Comparison of ENCODE assay signal across 8 cellular contexts in the genomic region with DNA sequence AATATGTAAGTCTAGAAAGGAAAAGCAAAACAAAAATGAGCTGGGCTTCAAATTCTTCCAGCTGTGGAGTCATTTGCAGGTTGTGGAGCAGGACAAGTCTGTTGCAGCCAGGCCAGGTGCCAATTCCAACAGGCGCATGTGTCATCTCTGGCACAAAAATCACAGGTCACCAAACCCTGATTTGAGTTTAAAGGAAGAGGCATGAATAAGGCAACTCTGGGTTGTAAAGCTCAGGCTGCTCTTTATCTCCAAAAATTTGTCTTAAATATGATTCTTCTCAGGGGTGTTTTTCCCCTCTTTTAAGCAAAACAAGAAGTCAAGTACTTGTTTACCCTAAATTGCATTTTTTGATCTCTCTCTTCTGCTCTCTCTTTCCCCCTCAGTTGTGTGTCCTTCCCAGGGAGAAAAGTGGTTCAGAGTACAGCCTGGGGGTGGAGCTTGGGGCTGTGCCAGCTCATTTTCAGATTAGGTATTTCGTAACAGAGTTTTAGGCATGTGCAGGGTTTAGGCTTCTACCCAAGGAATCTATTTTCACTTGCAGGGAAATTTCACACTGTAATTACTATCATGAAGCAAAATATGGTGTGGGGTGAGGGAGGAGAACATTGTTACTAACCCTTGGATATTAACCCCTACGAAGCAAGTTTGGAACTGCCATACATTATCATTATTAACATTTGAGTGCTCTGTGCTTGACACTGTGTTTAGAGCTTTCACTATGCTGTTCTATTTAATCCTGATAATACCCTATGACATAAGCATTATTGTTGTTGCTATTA. TPM values are rescaled to one million over a fixed set of nuclear protein-coding genes. Genes with fewer than 3 reads are reported as not detected.
DNase-seq lines count a peak whose midpoint lies in the region; ATAC-seq and TF ChIP-seq lines count a peak whose summit lies in the region.

No MANE protein-coding gene starts in this region.

- peaks cover 13 to 61% (median 33%) of the 10 kb centered on the region in 7 donors for H3K4me1 Mint-ChIP-seq in naive thymus-derived CD4-positive, alpha-beta T cell
- peaks cover 15% of the 10 kb centered on the region for H3K4me1 Mint-ChIP-seq in type B pancreatic cell (ENCODE audit: unreplicated experiment)

- peak overlapping the region in 8 of 9 donors; percentile 2 to 77 (median 28) for H3K27ac Mint-ChIP-seq in naive thymus-derived CD4-positive, alpha-beta T cell
- H3K27ac Mint-ChIP-seq in type B pancreatic cell, result peak overlapping the region; percentile 88

- TF ChIP-seq CTCF in epithelial cell of esophagus (IDR thresholded peaks at IDR 0.05; ENCODE audit: insufficient read depth, low read depth, low read length, missing control alignments), result no peak
- TF ChIP-seq CTCF in type B pancreatic cell (conservative IDR thresholded peaks at IDR 0.05), result no peak

- peak overlapping the region; percentile 0 for H3K4me3 ChIP-seq in epithelial cell of esophagus (ENCODE audit: low read length)
- H3K4me3 ChIP-seq in naive thymus-derived CD4-positive, alpha-beta T cell (ENCODE audit: low read length), result peak overlapping the region; percentile 11

- H3K4me1 ChIP-seq in naive thymus-derived CD4-positive, alpha-beta T cell (ENCODE audit: control insufficient read depth in 2 of 2, insufficient read depth in 2 of 2, low read length in 2 of 2), result peaks cover 15 to 16% of the 10 kb centered on the region in 2 donors

- no peak overlapping the region for H3K27ac ChIP-seq in naive thymus-derived CD4-positive, alpha-beta T cell (ENCODE audit: low read depth, low read length)

- intact Hi-C loops in naive thymus-derived CD4-positive, alpha-beta T cell (cut with micrococcal nuclease), result loop anchor here in 1 of 2 donors (1.0 kb wide), 1 partner anchor 8 kb away; the partner anchor contains the start of gene NCOA3

- H3K4me3 Mint-ChIP-seq in naive thymus-derived CD4-positive, alpha-beta T cell, result peak overlapping the region in 8 of 10 donors; percentile 10 to 72 (median 48)
- H3K4me3 Mint-ChIP-seq in type B pancreatic cell, result peak overlapping the region; percentile 63

- CTCF ChIA-PET in naive thymus-derived CD4-positive, alpha-beta T cell (lab: Charles Lee), result interaction anchor here (0.7 kb wide), 1 partner anchor 1504 kb away, joined by 3 read pairs; no protein-coding TSS in a partner anchor

- ATAC-seq in naive thymus-derived CD4-positive, alpha-beta T cell, result peak; percentile 63
- no peak for ATAC-seq in GM21786 (IDR thresholded peaks at IDR 0.05; ENCODE audit: unreplicated experiment)

- DNase-seq in A172 (ENCODE audit: low spot score), result peak; percentile 53
- peak; percentile 46 for DNase-seq in H4 (ENCODE audit: low spot score)
- DNase-seq in NCI-H446 treated with DMSO at 0.1 percent for 48 hours (lab: John Stamatoyannopoulos, UW), result peak; percentile 58
- peak; percentile 49 for DNase-seq in activated CD4-positive, alpha-beta T cell treated with anti-CD3 and anti-CD28 coated beads, Interleukin-2, amount 50 U/mL, for 1 hour
- DNase-seq in epithelial cell of esophagus (ENCODE audit: low read depth), result peak; percentile 86
- DNase-seq in naive thymus-derived CD4-positive, alpha-beta T cell, result peak; percentile 10 to 58 (median 35)
- DNase-seq in type B pancreatic cell (ENCODE audit: extremely low spot score, unreplicated experiment), result no peak

- POLR2A ChIA-PET in naive thymus-derived CD4-positive, alpha-beta T cell (lab: Charles Lee), result interaction anchor here (1.0 to 5.2 kb wide), 3 partner anchors 9 to 137 kb away, joined by 3 to 39 read pairs (median 4); partner anchors contain the start of genes NCOA3 and ZMYND8

- no peaks in the 10 kb centered on the region for H3K27me3 Mint-ChIP-seq in naive thymus-derived CD4-positive, alpha-beta T cell
- no peaks in the 10 kb centered on the region for H3K27me3 Mint-ChIP-seq in type B pancreatic cell

- H3K36me3 ChIP-seq in naive thymus-derived CD4-positive, alpha-beta T cell (ENCODE audit: control insufficient read depth in 2 of 3, insufficient read depth in 3 of 3, low read length in 3 of 3), result no peaks in the 10 kb centered on the region

- H3K9me3 Mint-ChIP-seq in naive thymus-derived CD4-positive, alpha-beta T cell, result no peaks in the 10 kb centered on the region
- H3K9me3 Mint-ChIP-seq in type B pancreatic cell, result no peaks in the 10 kb centered on the region

- no peaks in the 10 kb centered on the region for H3K9me3 ChIP-seq in naive thymus-derived CD4-positive, alpha-beta T cell (ENCODE audit: control insufficient read depth in 2 of 3, low read length in 3 of 3)

- H3K27me3 ChIP-seq in naive thymus-derived CD4-positive, alpha-beta T cell (ENCODE audit: control insufficient read depth in 2 of 2, insufficient read depth in 2 of 2, low read length in 2 of 2), result no peaks in the 10 kb centered on the region

- H3K36me3 Mint-ChIP-seq in naive thymus-derived CD4-positive, alpha-beta T cell, result peaks cover 0 to 7% (median 0%) of the 10 kb centered on the region in 5 donors
- H3K36me3 Mint-ChIP-seq in type B pancreatic cell, result no peaks in the 10 kb centered on the region

RNA-seq across cellular contexts. Expression of gene NCOA3, which starts 8.3 kb away (rescaled TPM):
- 14.9 and 15.8 TPM in 2 replicates for total RNA-seq in A172 (2014; rRNA removed; shearing (Covaris generic))
- 10.2 and 12.3 TPM in 2 replicates for total RNA-seq in H4 (2014; rRNA removed; shearing (Covaris generic))
- total RNA-seq in naive thymus-derived CD4-positive, alpha-beta T cell, result 100 to 1,000 TPM in 1 of 5 experiments, 10 to 100 TPM in 4; 75.0 to 115 (median 89.2) TPM
- 10 to 100 TPM; 20.3 to 28.4 TPM for polyA plus RNA-seq in naive thymus-derived CD4-positive, alpha-beta T cell
- total RNA-seq in type B pancreatic cell (ENCODE audit: low replicate concordance), result 37.3 and 50.2 TPM in 2 replicates
